19 cellular contexts compared by ENCODE assay signal in the genomic region with DNA sequence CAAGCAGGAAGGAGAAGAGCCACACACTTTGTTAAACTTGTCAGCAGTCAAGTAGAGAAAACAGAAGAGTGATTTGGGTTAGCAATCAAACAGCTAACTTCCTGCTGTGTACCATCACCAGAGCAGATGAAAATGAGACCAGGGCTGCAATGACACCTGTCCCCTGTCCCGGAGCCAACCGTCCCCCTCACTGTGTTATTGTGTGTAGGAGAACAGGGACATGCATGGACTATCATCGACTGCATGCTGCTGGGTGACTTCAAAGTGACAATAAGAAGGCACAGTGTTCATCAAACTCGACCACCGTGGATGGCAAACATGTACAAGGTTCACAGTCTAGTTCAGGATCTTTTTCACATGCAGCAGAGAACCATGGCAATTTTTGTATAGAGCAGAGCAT.
"Had no signal": no experiment of that assay in that cellular context is flagged by ENCODE, and none has a peak within 500 bp of the region (broad histone marks: within the 10 kb centered on the region; RNA-seq: fewer than 3 reads in every experiment).

No MANE protein-coding gene starts in this region.

- H3K27me3 Mint-ChIP-seq: memory B cell; naive thymus-derived CD8-positive, alpha-beta T cell; stimulated activated naive B cell treated with anti-CD40 and anti-IgM and Interleukin-4, amounts not matched to agents 10 μg/mL and 1 μg/mL and 100 μg/mL, for 72 hours; stimulated activated naive CD8-positive, alpha-beta T cell treated with anti-CD3 and anti-CD28 coated beads, Interleukin-15, amount 100 ng/mL, for 72 hours had no signal

- H3K27ac Mint-ChIP-seq: memory B cell; stimulated activated naive B cell treated with anti-CD40 and anti-IgM and Interleukin-4, amounts not matched to agents 10 μg/mL and 1 μg/mL and 100 μg/mL, for 72 hours; stimulated activated naive CD8-positive, alpha-beta T cell treated with anti-CD3 and anti-CD28 coated beads, Interleukin-15, amount 100 ng/mL, for 72 hours had no signal

- H3K4me1 ChIP-seq: gastrocnemius medialis, lower lobe of right lung, psoas muscle, transverse colon had no signal

- DNase-seq: effector memory CD4-positive, alpha-beta T cell; gastrocnemius medialis; glutamatergic neuron; immature natural killer cell; left ventricle myocardium inferior; lower lobe of right lung; midbrain; naive thymus-derived CD8-positive, alpha-beta T cell; psoas muscle; stimulated activated CD4-positive, alpha-beta T cell treated with anti-CD3 and anti-CD28 coated beads, Interleukin-2, amount 100 ng/mL, for 24 hours; stimulated activated CD4-positive, alpha-beta T cell treated with anti-CD3 and anti-CD28 coated beads, Interleukin-4, amount 100 ng/mL, for 4 hours; stimulated activated naive B cell treated with anti-CD40 and anti-IgM and Interleukin-4, amounts not matched to agents 10 μg/mL and 1 μg/mL and 100 μg/mL, for 72 hours; stimulated activated naive CD8-positive, alpha-beta T cell treated with anti-CD3 and anti-CD28 coated beads, Interleukin-15, amount 100 ng/mL, for 72 hours; testis; transverse colon had no signal

- H3K4me3 ChIP-seq: esophagus muscularis mucosa, gastrocnemius medialis, left ventricle myocardium inferior, lower lobe of right lung, psoas muscle, testis, transverse colon had no signal

- H3K27ac ChIP-seq: epithelial cell of prostate, esophagus muscularis mucosa, gastrocnemius medialis, left ventricle myocardium inferior, lower lobe of right lung, neutrophil, psoas muscle, testis, transverse colon had no signal

- H3K9me3 ChIP-seq: esophagus muscularis mucosa, gastrocnemius medialis, left ventricle myocardium inferior, lower lobe of right lung, neutrophil, psoas muscle, testis, transverse colon had no signal

- H3K9me3 Mint-ChIP-seq: immature natural killer cell; memory B cell; naive thymus-derived CD8-positive, alpha-beta T cell; stimulated activated naive B cell treated with anti-CD40 and anti-IgM and Interleukin-4, amounts not matched to agents 10 μg/mL and 1 μg/mL and 100 μg/mL, for 72 hours; stimulated activated naive CD8-positive, alpha-beta T cell treated with anti-CD3 and anti-CD28 coated beads, Interleukin-15, amount 100 ng/mL, for 72 hours had no signal

- H3K4me1 Mint-ChIP-seq: immature natural killer cell, memory B cell had no signal

- H3K36me3 ChIP-seq: neutrophil had no signal

- H3K4me3 Mint-ChIP-seq: immature natural killer cell; memory B cell; naive thymus-derived CD8-positive, alpha-beta T cell; stimulated activated naive B cell treated with anti-CD40 and anti-IgM and Interleukin-4, amounts not matched to agents 10 μg/mL and 1 μg/mL and 100 μg/mL, for 72 hours; stimulated activated naive CD8-positive, alpha-beta T cell treated with anti-CD3 and anti-CD28 coated beads, Interleukin-15, amount 100 ng/mL, for 72 hours had no signal

- H3K27me3 ChIP-seq: esophagus muscularis mucosa, gastrocnemius medialis, testis, transverse colon had no signal
